Comparison of ENCODE assay signal across 2 cellular contexts in genomic region chrX:138769918-138770317, GRCh38.
TF ChIP-seq lines count a peak whose summit lies in the region.

No MANE protein-coding gene starts in this region.

TF ChIP-seq in HEK293, 187 proteins besides CTCF, POLR2A, EP300 and RAD21:
- TF ChIP-seq FEZF1 (tag by site-specific recombination; IDR thresholded peaks at IDR 0.05) = no peak
- TF ChIP-seq ZNF830 (tag by site-specific recombination; IDR thresholded peaks at IDR 0.05; ENCODE audit: low read depth) = no peak
- TF ChIP-seq ZNF239 (tag by site-specific recombination; IDR thresholded peaks at IDR 0.05) = peak; percentile 77; the same call in 1 of the 2 replicates

TF ChIP-seq in K562, 482 proteins besides CTCF, POLR2A, EP300 and RAD21 (continued from another document):
- TF ChIP-seq ZNF239 (CRISPR knock-in tag; IDR thresholded peaks at IDR 0.05) (peak; percentile 92), STAT5A (IDR thresholded peaks at IDR 0.05; ENCODE audit: borderline replicate concordance, low read length) (no peak), NFE2L1 (tag; IDR thresholded peaks at IDR 0.05; ENCODE audit: borderline replicate concordance, low read depth) (no peak), NFRKB (IDR thresholded peaks at IDR 0.05; ENCODE audit: low read depth) (no peak), ZSCAN29 (IDR thresholded peaks at IDR 0.05) (no peak), ZNF24 (IDR thresholded peaks at IDR 0.05) (0 out of 2 replicates have a peak, but pooled peaks have one; percentile 56), RBM25 (IDR thresholded peaks at IDR 0.05; ENCODE audit: low read depth, low read length, severe bottlenecking) (peak; percentile 35)
TF ChIP-seq in K562: peak in this region for 3.
